In genomic region chr9:69391946-69392345, GRCh38 we compare ENCODE assay signal across 18 cellular contexts.
DNase-seq lines count a peak whose midpoint lies in the region; ATAC-seq and TF ChIP-seq lines count a peak whose summit lies in the region.
"Had no signal": no experiment of that assay in that cellular context is flagged by ENCODE, and none has a peak within 500 bp of the region (broad histone marks: within the 10 kb centered on the region; RNA-seq: fewer than 3 reads in every experiment).

No MANE protein-coding gene starts in this region.

- ATAC-seq in left cardiac atrium: peak; percentile 71 to 87
- no peak for ATAC-seq in GM21447 (IDR thresholded peaks at IDR 0.05; ENCODE audit: unreplicated experiment)
- no peak for ATAC-seq in GM18517 (IDR thresholded peaks at IDR 0.05; ENCODE audit: unreplicated experiment)
- no peak for ATAC-seq in HG02970 (IDR thresholded peaks at IDR 0.05; ENCODE audit: low FRiP score, unreplicated experiment)
- ATAC-seq: activated CD4-positive, CD25-positive, alpha-beta regulatory T cell treated with anti-CD3 and anti-CD28 coated beads, Interleukin-2, amount 50 U/mL, for 24 hours; activated T-cell treated with anti-CD3 and anti-CD28 coated beads, Interleukin-2, amount 50 U/mL, for 72 hours; effector memory CD8-positive, alpha-beta T cell; Panc1; stimulated activated effector memory CD8-positive, alpha-beta T cell treated with anti-CD3 and anti-CD28 coated beads, Interleukin-12 subunit alpha, Interleukin-12 subunit beta, amount 100 ng/mL, for 72 hours had no signal

- no peak for TF ChIP-seq CTCF in colonic mucosa (IDR thresholded peaks at IDR 0.05)

- H3K4me1 ChIP-seq in BLaER1 treated with 17β-estradiol and CSF1 and Interleukin-3, amounts not matched to agents 10 nM and 100 nM: peaks cover 0 to 14% (median 8%) of the 10 kb centered on the region in 10 experiments; a peak in 12 of 20 replicates
- no peaks in the 10 kb centered on the region for H3K4me1 ChIP-seq in colonic mucosa

- no peaks in the 10 kb centered on the region; a peak in 1 of 22 replicates for H3K36me3 ChIP-seq in BLaER1 treated with 17β-estradiol and CSF1 and Interleukin-3, amounts not matched to agents 10 nM and 100 nM
- H3K36me3 ChIP-seq in colonic mucosa: no peaks in the 10 kb centered on the region

- DNase-seq in cerebellum (ENCODE audit: low spot score): peak; percentile 13
- DNase-seq in left cardiac atrium: no peak
- DNase-seq in pons (ENCODE audit: low spot score): peak; percentile 46
- DNase-seq in colonic mucosa: no peak
- DNase-seq: activated T-cell treated with anti-CD3 and anti-CD28 coated beads, Interleukin-2, amount 50 U/mL, for 72 hours; effector memory CD8-positive, alpha-beta T cell; GM23248; naive B cell; NCI-H1694; NCI-H2227 treated with DMSO at 0.1 percent for 48 hours; SK-N-SH had no signal

- no peak overlapping the region for H3K4me3 ChIP-seq in BLaER1 treated with 17β-estradiol and CSF1 and Interleukin-3, amounts not matched to agents 10 nM and 100 nM
- no peak overlapping the region for H3K4me3 ChIP-seq in colonic mucosa
- H3K4me3 ChIP-seq: GM23248 had no signal

- intact Hi-C loops in left cardiac atrium (cut with DNase I): no loop called here
- intact Hi-C loops in colonic mucosa (cut with DNase I): no loop called here

- peaks cover 0 to 20% (median 11%) of the 10 kb centered on the region in 11 experiments; a peak in 10 of 22 replicates for H3K9me3 ChIP-seq in BLaER1 treated with 17β-estradiol and CSF1 and Interleukin-3, amounts not matched to agents 10 nM and 100 nM (replicated peaks in 1 of 11)
- H3K9me3 ChIP-seq in colonic mucosa: no peaks in the 10 kb centered on the region
- H3K9me3 ChIP-seq: SK-N-SH had no signal

- no peak overlapping the region for H3K9ac ChIP-seq in BLaER1 treated with 17β-estradiol and CSF1 and Interleukin-3, amounts not matched to agents 10 nM and 100 nM
- H3K9ac ChIP-seq in colonic mucosa (ENCODE audit: low read depth in 2 of 2, low read length in 2 of 2): no peak overlapping the region
- H3K9ac ChIP-seq: GM23248, SK-N-SH had no signal

- H3K4me2 ChIP-seq in BLaER1 treated with 17β-estradiol and CSF1 and Interleukin-3, amounts not matched to agents 10 nM and 100 nM: peak overlapping the region in 7 of 11 experiments; percentile 6 to 50 (median 44); a peak in 14 of 22 replicates
- H3K4me2 ChIP-seq: SK-N-SH had no signal

- no peaks in the 10 kb centered on the region for H3K27me3 ChIP-seq in BLaER1 treated with 17β-estradiol and CSF1 and Interleukin-3, amounts not matched to agents 10 nM and 100 nM
- no peaks in the 10 kb centered on the region for H3K27me3 ChIP-seq in colonic mucosa

- no peak overlapping the region for H3K27ac ChIP-seq in BLaER1 treated with 17β-estradiol and CSF1 and Interleukin-3, amounts not matched to agents 10 nM and 100 nM
- no peak overlapping the region for H3K27ac ChIP-seq in colonic mucosa
- H3K27ac ChIP-seq: GM23248 had no signal

- no peaks in the 10 kb centered on the region for H4K20me1 ChIP-seq in BLaER1 treated with 17β-estradiol and CSF1 and Interleukin-3, amounts not matched to agents 10 nM and 100 nM

Comparison
In these comparisons a context has a peak if more than half of its experiments do, and no peak if none do; other contexts are left out.
1. DNase-seq: peak in cerebellum (single experiment) and pons (single experiment); none in left cardiac atrium (single experiment) and colonic mucosa (single experiment).
2. ATAC-seq: peak in left cardiac atrium (2 of 2); none in GM21447 (single experiment), GM18517 (single experiment) and HG02970 (single experiment).